ENCODE assay signal across 8 cellular contexts in genomic region chr4:106316773-106317409, GRCh38. TPM values are rescaled to one million over a fixed set of nuclear protein-coding genes. Genes with fewer than 3 reads are reported as not detected.
DNase-seq lines count a peak whose midpoint lies in the region; ATAC-seq and TF ChIP-seq lines count a peak whose summit lies in the region.

No MANE protein-coding gene starts in this region.

- H3K9me3 Mint-ChIP-seq in endothelial cell (ENCODE audit: unreplicated experiment): no peaks in the 10 kb centered on the region

- ATAC-seq in DND-41 (ENCODE audit: insufficient read depth, low read depth) (peak; percentile 0; the same call in 1 of the 3 replicates), HG02885 (IDR thresholded peaks at IDR 0.05; ENCODE audit: poor library complexity, unreplicated experiment) (peak; percentile 1)

- no peaks in the 10 kb centered on the region for H3K27me3 Mint-ChIP-seq in endothelial cell (ENCODE audit: unreplicated experiment)

- TF ChIP-seq CTCF in DND-41 (IDR thresholded peaks at IDR 0.05; ENCODE audit: borderline replicate concordance, extremely low read depth, low read length, poor library complexity, severe bottlenecking): no peak
- no peak for TF ChIP-seq CTCF in liver (IDR thresholded peaks at IDR 0.05; ENCODE audit: low read depth, low read length, missing input control)
- no peak for TF ChIP-seq CTCF in endothelial cell (IDR thresholded peaks at IDR 0.05; ENCODE audit: unreplicated experiment)

- H3K4me3 ChIP-seq in DND-41 (ENCODE audit: low read depth in 1 of 2, low read length in 2 of 2): peak overlapping the region; percentile 96 to 97
- H3K4me3 ChIP-seq in adipocyte (ENCODE audit: low read length): peak overlapping the region; percentile 99
- H3K4me3 ChIP-seq in liver (ENCODE audit: low read depth in 1 of 3, low read length in 3 of 3): peak overlapping the region; percentile 72 to 97 (median 73)

- H3K36me3 ChIP-seq in DND-41 (ENCODE audit: insufficient read depth, low read length) (peaks cover 7% of the 10 kb centered on the region), adipocyte (ENCODE audit: control insufficient read depth, insufficient read depth, low read length, severe bottlenecking) (no peaks in the 10 kb centered on the region), liver (ENCODE audit: control insufficient read depth in 4 of 4, insufficient read depth in 3 of 4, low read depth in 1 of 4, low read length in 3 of 4) (no peaks in the 10 kb centered on the region)

- no peak overlapping the region for H3K27ac Mint-ChIP-seq in endothelial cell (ENCODE audit: unreplicated experiment)

- H3K4me3 Mint-ChIP-seq in endothelial cell (ENCODE audit: unreplicated experiment): no peak overlapping the region

- H3K9ac ChIP-seq in DND-41 (ENCODE audit: low read depth, low read length) (peak overlapping the region; percentile 92), adipocyte (ENCODE audit: low read length) (peak overlapping the region; percentile 99), liver (ENCODE audit: low read depth in 1 of 2, low read length in 2 of 2) (peak overlapping the region; percentile 95 to 96)

- H3K4me1 Mint-ChIP-seq in endothelial cell (ENCODE audit: unreplicated experiment): peaks cover 7% of the 10 kb centered on the region

- peak overlapping the region; percentile 99 for H3K27ac ChIP-seq in DND-41 (ENCODE audit: low read length)
- H3K27ac ChIP-seq in liver (ENCODE audit: low read depth in 1 of 2, low read length in 2 of 2): peak overlapping the region; percentile 97

- H3K9me3 ChIP-seq in DND-41 (ENCODE audit: insufficient read depth, low read length, severe bottlenecking): no peaks in the 10 kb centered on the region
- H3K9me3 ChIP-seq in adipocyte (ENCODE audit: control insufficient read depth, low read length): no peaks in the 10 kb centered on the region
- no peaks in the 10 kb centered on the region for H3K9me3 ChIP-seq in liver (ENCODE audit: control insufficient read depth in 4 of 4, low read length in 3 of 4)

- DNase-seq in DND-41: no peak
- peak; percentile 37 for DNase-seq in adipocyte (ENCODE audit: low read depth)
- DNase-seq in NCI-H524 (lab: John Stamatoyannopoulos, UW): no peak
- DNase-seq in hepatic stellate cell (ENCODE audit: low spot score): no peak
- DNase-seq in putamen (ENCODE audit: low spot score): no peak
- DNase-seq in endothelial cell (ENCODE audit: low spot score): no peak

- H3K4me1 ChIP-seq in DND-41 (ENCODE audit: insufficient read depth, low read length) (peaks cover 43% of the 10 kb centered on the region), adipocyte (ENCODE audit: control insufficient read depth, insufficient read depth, low read length) (peaks cover 52% of the 10 kb centered on the region), liver (ENCODE audit: control insufficient read depth in 4 of 4, insufficient read depth in 4 of 4, low read length in 3 of 4) (peaks cover 4 to 25% (median 24%) of the 10 kb centered on the region in 4 donors)

- 3% methylated on average over 13 of the region's 13 CpGs for WGBS in liver

- H3K4me2 ChIP-seq in DND-41 (ENCODE audit: insufficient read depth, low read length): peak overlapping the region; percentile 91

- H4K20me1 ChIP-seq in DND-41 (ENCODE audit: insufficient read depth, low read length): no peaks in the 10 kb centered on the region

- TF ChIP-seq RAD21 in liver (IDR thresholded peaks at IDR 0.05): no peak

- no peaks in the 10 kb centered on the region for H3K27me3 ChIP-seq in DND-41 (ENCODE audit: insufficient read depth, low read length, poor library complexity)
- no peaks in the 10 kb centered on the region for H3K27me3 ChIP-seq in adipocyte (replicated peaks; ENCODE audit: control insufficient read depth, insufficient read depth, low read length)
- no peaks in the 10 kb centered on the region for H3K27me3 ChIP-seq in liver (ENCODE audit: control insufficient read depth in 4 of 4, insufficient read depth in 4 of 4, low read length in 3 of 4)

- peaks cover 12% of the 10 kb centered on the region for H3K36me3 Mint-ChIP-seq in endothelial cell (ENCODE audit: low read depth, unreplicated experiment)

- peak overlapping the region; percentile 98 for H2AFZ ChIP-seq in DND-41 (ENCODE audit: low read depth, low read length)

- peaks cover 80% of the 10 kb centered on the region for H3K79me2 ChIP-seq in DND-41 (ENCODE audit: insufficient read depth, low read length)

TF ChIP-seq in liver, 16 proteins besides CTCF, POLR2A, EP300 and RAD21:
- TF ChIP-seq EGR1 (IDR thresholded peaks at IDR 0.05; ENCODE audit: low read depth in 2 of 2): no peak
- TF ChIP-seq FOXA2 (IDR thresholded peaks at IDR 0.05): no peak
- no peak for TF ChIP-seq HNF4G (IDR thresholded peaks at IDR 0.05)
- no peak for TF ChIP-seq RXRA (IDR thresholded peaks at IDR 0.05)
- TF ChIP-seq ATF3 (IDR thresholded peaks at IDR 0.05): no peak
- TF ChIP-seq NR2F2 (IDR thresholded peaks at IDR 0.05): no peak
- no peak for TF ChIP-seq REST (IDR thresholded peaks at IDR 0.05)

RNA-seq across cellular contexts. Expression of gene AIMP1, which starts 0.5 kb away (rescaled TPM):
- total RNA-seq in liver (1 to 10 TPM; 8.6 to 10.0 TPM), endothelial cell (ENCODE audit: unreplicated experiment) (25.4 TPM)
- polyA plus RNA-seq in liver: 10 to 100 TPM; 11.0 to 44.6 TPM

RNA-seq across cellular contexts. Expression of gene TBCK, which starts 0.9 kb away (rescaled TPM):
- total RNA-seq in liver: 10 to 100 TPM; 22.2 to 25.5 TPM
- polyA plus RNA-seq in liver: 1 to 10 TPM; 4.9 to 9.4 TPM
- total RNA-seq in endothelial cell (ENCODE audit: unreplicated experiment): 48.6 TPM

RNA-seq across cellular contexts. Expression of gene GIMD1, which starts 51.7 kb away (rescaled TPM):
- not detected for total RNA-seq in liver
- not detected for polyA plus RNA-seq in liver
- total RNA-seq in endothelial cell (ENCODE audit: unreplicated experiment): not detected
